ENCODE assay signal across 14 cellular contexts in genomic region chr6:35654883-35655282, GRCh38. TPM values are rescaled to one million over a fixed set of nuclear protein-coding genes. Genes with fewer than 3 reads are reported as not detected.
DNase-seq lines count a peak whose midpoint lies in the region; ATAC-seq and TF ChIP-seq lines count a peak whose summit lies in the region.
"Had no signal": no experiment of that assay in that cellular context is flagged by ENCODE, and none has a peak within 500 bp of the region (broad histone marks: within the 10 kb centered on the region; RNA-seq: fewer than 3 reads in every experiment).

No MANE protein-coding gene starts in this region.

- peaks cover 73% of the 10 kb centered on the region for H3K79me2 ChIP-seq in Karpas-422 (ENCODE audit: low read length)

- no peaks in the 10 kb centered on the region for H4K20me1 ChIP-seq in Karpas-422 (ENCODE audit: insufficient read depth, low read depth, low read length)

- peak; percentile 39 for DNase-seq in Karpas-422
- DNase-seq in dedifferentiated amniotic fluid mesenchymal stem cell (ENCODE audit: extremely low spot score), result peak; percentile 4
- peak in 1 of 2 donors; percentile 43 for DNase-seq in psoas muscle
- no peak for DNase-seq in activated CD4-positive, CD25-positive, alpha-beta regulatory T cell treated with anti-CD3 and anti-CD28 coated beads, Interleukin-2, amount 50 U/mL, for 72 hours
- DNase-seq: ACHN; CD4-positive, CD25-positive, alpha-beta regulatory T cell; DMS79; GOT3; HCEC 1CT had no signal

- no peaks in the 10 kb centered on the region for H3K27me3 ChIP-seq in Karpas-422 (ENCODE audit: low read length)
- H3K27me3 ChIP-seq in psoas muscle (ENCODE audit: insufficient read depth in 3 of 3, low read length in 2 of 3), result no peaks in the 10 kb centered on the region
- H3K27me3 ChIP-seq: BLaER1 treated with 17β-estradiol and CSF1 and Interleukin-3, amounts not matched to agents 10 nM and 100 nM had no signal

- TF ChIP-seq CTCF in 22Rv1 (IDR thresholded peaks at IDR 0.05) (no peak), psoas muscle (IDR thresholded peaks at IDR 0.05) (no peak)

- WGBS in psoas muscle, 3 donors, result 80 to 93% (median 84%) methylated on average over 3 of the region's 3 CpGs

- H2AFZ ChIP-seq in Karpas-422 (ENCODE audit: low read length), result no peak overlapping the region

- no peak overlapping the region for H3K4me3 ChIP-seq in Karpas-422 (ENCODE audit: low read length)
- no peak overlapping the region for H3K4me3 ChIP-seq in psoas muscle
- H3K4me3 ChIP-seq: BLaER1 treated with 17β-estradiol and CSF1 and Interleukin-3, amounts not matched to agents 10 nM and 100 nM; GM12878 had no signal

- ATAC-seq in psoas muscle, result peak in 3 of 4 donors; percentile 3 to 11 (median 7)
- no peak for ATAC-seq in GM19023 (IDR thresholded peaks at IDR 0.05; ENCODE audit: unreplicated experiment)
- ATAC-seq in HG03520 (IDR thresholded peaks at IDR 0.05; ENCODE audit: unreplicated experiment), result no peak
- ATAC-seq: GM12878 had no signal

- H3K4me1 ChIP-seq in Karpas-422 (ENCODE audit: low read length), result no peaks in the 10 kb centered on the region
- peaks cover 26% of the 10 kb centered on the region for H3K4me1 ChIP-seq in psoas muscle
- H3K4me1 ChIP-seq: BLaER1 treated with 17β-estradiol and CSF1 and Interleukin-3, amounts not matched to agents 10 nM and 100 nM had no signal

- H3K9ac ChIP-seq in Karpas-422 (ENCODE audit: low read length), result no peak overlapping the region
- H3K9ac ChIP-seq: BLaER1 treated with 17β-estradiol and CSF1 and Interleukin-3, amounts not matched to agents 10 nM and 100 nM had no signal

- 0 out of 2 replicates have a peak, but pooled peaks cover 4% of the 10 kb centered on the region for H3K36me3 ChIP-seq in Karpas-422 (ENCODE audit: insufficient read depth, low read length)
- peaks cover 0 to 3% of the 10 kb centered on the region in 2 donors for H3K36me3 ChIP-seq in psoas muscle (ENCODE audit: insufficient read depth in 1 of 2, low read depth in 1 of 2)

- no peaks in the 10 kb centered on the region for H3K9me2 ChIP-seq in Karpas-422 (replicated peaks; ENCODE audit: insufficient read depth, low read length)

- H3K4me2 ChIP-seq in Karpas-422 (ENCODE audit: low read depth, low read length, poor library complexity, severe bottlenecking), result no peak overlapping the region
- H3K4me2 ChIP-seq: BLaER1 treated with 17β-estradiol and CSF1 and Interleukin-3, amounts not matched to agents 10 nM and 100 nM had no signal

- intact Hi-C loops in psoas muscle (cut with DNase I), result no loop called here

- H3K9me3 ChIP-seq in Karpas-422 (ENCODE audit: low read length), result no peaks in the 10 kb centered on the region
- no peaks in the 10 kb centered on the region for H3K9me3 ChIP-seq in psoas muscle

- peak overlapping the region; percentile 28; the same call in 1 of the 2 replicates for H3K27ac ChIP-seq in 22Rv1
- H3K27ac ChIP-seq in Karpas-422 (ENCODE audit: low read length), result no peak overlapping the region
- H3K27ac ChIP-seq in psoas muscle, result peak overlapping the region; percentile 44
- H3K27ac ChIP-seq: BLaER1 treated with 17β-estradiol and CSF1 and Interleukin-3, amounts not matched to agents 10 nM and 100 nM had no signal

RNA-seq across cellular contexts. Expression of gene FKBP5, which starts 33.8 kb away (rescaled TPM):
- 22.9 and 28.3 TPM in 2 replicates for total RNA-seq in Karpas-422 (2014; rRNA removed; shearing (Covaris generic); ENCODE audit: low replicate concordance)
- 1,000 to 10,000 TPM in 1 of 4 donors, 100 to 1,000 TPM in 2, 10 to 100 TPM in 1; 56.5 to 1,905 (median 378) TPM for total RNA-seq in psoas muscle
- 100 to 1,000 TPM; 296 to 849 (median 675) TPM for polyA plus RNA-seq in psoas muscle

Comparison
In these comparisons a context has a peak if more than half of its experiments do, and no peak if none do; other contexts are left out.
1. ATAC-seq: peak in psoas muscle (3 of 4); none in GM19023 (single experiment) and HG03520 (single experiment).